8 cellular contexts compared by ENCODE assay signal in the genomic region with DNA sequence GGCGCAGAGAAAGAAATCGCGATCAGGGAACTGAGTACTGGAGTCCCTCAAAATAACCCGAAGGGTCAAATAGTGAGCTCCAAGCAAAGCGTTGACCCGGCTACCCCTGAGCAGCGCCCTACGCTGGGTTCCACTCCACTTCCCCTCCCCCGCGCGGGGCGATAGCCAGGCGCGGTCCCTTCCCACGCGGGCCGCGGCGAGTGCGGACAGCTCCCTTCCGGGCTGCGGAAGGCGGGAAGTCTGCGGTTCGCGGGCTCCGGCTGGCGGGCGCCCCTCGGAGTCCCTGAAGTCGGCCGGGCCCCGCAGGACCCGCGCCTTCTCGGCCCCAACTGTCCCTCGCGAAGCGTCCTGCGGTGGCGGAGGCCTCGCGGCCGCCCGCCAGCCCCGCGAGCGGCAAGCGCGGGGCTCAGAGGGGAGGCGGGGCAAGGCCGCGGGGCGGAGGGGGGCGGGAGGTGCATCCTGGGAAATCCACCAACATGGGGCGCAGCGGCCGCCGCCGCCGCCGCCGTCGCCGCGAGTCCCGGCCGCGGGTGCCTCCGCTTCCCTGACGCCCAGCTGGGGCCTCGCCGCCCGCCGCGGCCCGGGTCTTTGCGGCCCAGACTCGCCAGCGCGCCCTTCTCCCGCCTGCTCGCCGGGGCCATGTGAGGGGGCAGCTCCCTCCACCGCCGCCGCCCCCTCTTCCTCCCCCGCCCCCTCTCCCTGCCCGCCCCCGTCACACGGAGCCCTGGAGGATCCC. TPM values are rescaled to one million over a fixed set of nuclear protein-coding genes. Genes with fewer than 3 reads are reported as not detected.
DNase-seq lines count a peak whose midpoint lies in the region; ATAC-seq and TF ChIP-seq lines count a peak whose summit lies in the region.

A gene (plus strand): TSS at position 457 of the 736 bp plus-strand sequence. CDS start 315 bp downstream, outside the sequence.

- POLR2A ChIA-PET in CD8-positive, alpha-beta T cell (lab: Charles Lee) = interaction anchor here (1.1 to 1.6 kb wide), 3 partner anchors 9 to 309 kb away, joined by 3 to 6 read pairs (median 4); a partner anchor contains a TSS

- peak within 1 kb of the TSS; percentile 85 for H3K27ac Mint-ChIP-seq in CD8-positive, alpha-beta T cell
- H3K27ac Mint-ChIP-seq in activated T-cell treated with anti-CD3 and anti-CD28 coated beads, Interleukin-2, amount 50 U/mL, for 24 hours = peak within 1 kb of the TSS; percentile 97

- peaks cover 27% of the 10 kb centered on the region for H3K4me1 ChIP-seq in CD8-positive, alpha-beta T cell (ENCODE audit: insufficient read depth, low read length)
- peaks cover 10 to 32% (median 21%) of the 10 kb centered on the region in 4 donors for H3K4me1 ChIP-seq in esophagus muscularis mucosa
- H3K4me1 ChIP-seq in muscle layer of duodenum (ENCODE audit: control insufficient read depth in 1 of 2, insufficient read depth in 2 of 2, low read length in 2 of 2) = peaks cover 0 to 15% of the 10 kb centered on the region in 2 donors

- H3K27me3 Mint-ChIP-seq in CD8-positive, alpha-beta T cell (ENCODE audit: low read depth) = no peaks in the 10 kb centered on the region
- no peaks in the 10 kb centered on the region for H3K27me3 Mint-ChIP-seq in activated T-cell treated with anti-CD3 and anti-CD28 coated beads, Interleukin-2, amount 50 U/mL, for 24 hours

- peak; percentile 37 to 78 (median 67) for DNase-seq in CD8-positive, alpha-beta T cell
- DNase-seq in OCI-M2 (lab: John Stamatoyannopoulos, UW; ENCODE audit: unreplicated experiment) (peak; percentile 38), esophagus muscularis mucosa (ENCODE audit: extremely low spot score) (peak; percentile 93)
- peak; percentile 81 for DNase-seq in activated T-cell treated with anti-CD3 and anti-CD28 coated beads, Interleukin-2, amount 50 U/mL, for 24 hours
- peak; percentile 42 for DNase-seq in stimulated activated CD8-positive, alpha-beta memory T cell treated with anti-CD3 and anti-CD28 coated beads, Interleukin-7, amount 100 ng/mL, for 24 hours (ENCODE audit: low read depth)

- no peak for TF ChIP-seq EP300 in esophagus muscularis mucosa (IDR thresholded peaks at IDR 0.05)

- no peak for TF ChIP-seq CTCF in CD8-positive, alpha-beta T cell (IDR thresholded peaks at IDR 0.05)
- no peak for TF ChIP-seq CTCF in esophagus muscularis mucosa (IDR thresholded peaks at IDR 0.05)

- intact Hi-C loops in CD8-positive, alpha-beta T cell (cut with DNase I, micrococcal nuclease) = loop anchor here (1.0 to 10.0 kb wide), 17 partner anchors 146 to 1546 kb away; a partner anchor contains a TSS
- intact Hi-C loops in esophagus muscularis mucosa (cut with DNase I) = loop anchor here (5.0 kb wide), 1 partner anchor 145 kb away; a partner anchor contains a TSS

- peak; percentile 60 for TF ChIP-seq POLR2A in esophagus muscularis mucosa (IDR thresholded peaks at IDR 0.05; ENCODE audit: low read depth)

- H3K27me3 ChIP-seq in CD8-positive, alpha-beta T cell (ENCODE audit: insufficient read depth, low read length) = no peaks in the 10 kb centered on the region
- H3K27me3 ChIP-seq in esophagus muscularis mucosa (no peaks in the 10 kb centered on the region), muscle layer of duodenum (ENCODE audit: low read depth, low read length) (no peaks in the 10 kb centered on the region)

- H3K36me3 Mint-ChIP-seq in CD8-positive, alpha-beta T cell = peaks cover 5% of the 10 kb centered on the region
- peaks cover 17% of the 10 kb centered on the region for H3K36me3 Mint-ChIP-seq in activated T-cell treated with anti-CD3 and anti-CD28 coated beads, Interleukin-2, amount 50 U/mL, for 24 hours (ENCODE audit: low read depth)

- H3K4me3 Mint-ChIP-seq in CD8-positive, alpha-beta T cell = peak within 1 kb of the TSS; percentile 92
- peak within 1 kb of the TSS; percentile 98 for H3K4me3 Mint-ChIP-seq in activated T-cell treated with anti-CD3 and anti-CD28 coated beads, Interleukin-2, amount 50 U/mL, for 24 hours

- H3K9me3 ChIP-seq in CD8-positive, alpha-beta T cell (ENCODE audit: low read length) = no peaks in the 10 kb centered on the region
- H3K9me3 ChIP-seq in esophagus muscularis mucosa (no peaks in the 10 kb centered on the region), muscle layer of duodenum (ENCODE audit: control insufficient read depth in 1 of 2, low read length in 2 of 2) (no peaks in the 10 kb centered on the region)

- peak within 1 kb of the TSS; percentile 79 for H3K4me3 ChIP-seq in CD8-positive, alpha-beta T cell (ENCODE audit: low read depth, low read length)
- peak within 1 kb of the TSS; percentile 71 to 99 (median 96) for H3K4me3 ChIP-seq in esophagus muscularis mucosa
- peak within 1 kb of the TSS; percentile 88 to 93 for H3K4me3 ChIP-seq in muscle layer of duodenum (ENCODE audit: low read depth in 1 of 2, low read length in 2 of 2)

- ATAC-seq in CD8-positive, alpha-beta T cell = peak; percentile 72
- ATAC-seq in GM19397 (IDR thresholded peaks at IDR 0.05; ENCODE audit: unreplicated experiment) = peak; percentile 77
- peak; percentile 50 for ATAC-seq in HG03565 (IDR thresholded peaks at IDR 0.05; ENCODE audit: unreplicated experiment)

- 0% methylated on average over 5 of the region's 91 CpGs for WGBS in esophagus muscularis mucosa

- CTCF ChIA-PET in CD8-positive, alpha-beta T cell (lab: Charles Lee) = interaction anchor here (1.2 kb wide), 1 partner anchor 25 kb away, joined by 3 read pairs; no protein-coding TSS in a partner anchor

- H3K9me3 Mint-ChIP-seq in CD8-positive, alpha-beta T cell = no peaks in the 10 kb centered on the region
- H3K9me3 Mint-ChIP-seq in activated T-cell treated with anti-CD3 and anti-CD28 coated beads, Interleukin-2, amount 50 U/mL, for 24 hours = no peaks in the 10 kb centered on the region

- no peaks in the 10 kb centered on the region for H3K36me3 ChIP-seq in CD8-positive, alpha-beta T cell (ENCODE audit: insufficient read depth, low read length)
- H3K36me3 ChIP-seq in esophagus muscularis mucosa = no peaks in the 10 kb centered on the region
- no peaks in the 10 kb centered on the region for H3K36me3 ChIP-seq in muscle layer of duodenum (ENCODE audit: control insufficient read depth in 1 of 2, insufficient read depth in 2 of 2, low read length in 2 of 2)

- H3K27ac ChIP-seq in CD8-positive, alpha-beta T cell (ENCODE audit: low read depth, low read length) = peak within 1 kb of the TSS; percentile 56
- H3K27ac ChIP-seq in esophagus muscularis mucosa (replicated peaks in 1 of 4) (peak within 1 kb of the TSS; percentile 85 to 97 (median 96)), muscle layer of duodenum (ENCODE audit: low read length) (peak within 1 kb of the TSS; percentile 95)

- H3K4me1 Mint-ChIP-seq in CD8-positive, alpha-beta T cell (ENCODE audit: low read depth) = peaks cover 27% of the 10 kb centered on the region
- peaks cover 35% of the 10 kb centered on the region for H3K4me1 Mint-ChIP-seq in activated T-cell treated with anti-CD3 and anti-CD28 coated beads, Interleukin-2, amount 50 U/mL, for 24 hours (ENCODE audit: low read depth)

RNA-seq across cellular contexts. Expression of the gene that starts here (rescaled TPM):
- 1 to 10 TPM; 7.4 to 7.5 TPM for total RNA-seq in CD8-positive, alpha-beta T cell
- total RNA-seq in esophagus muscularis mucosa = 10 to 100 TPM; 18.9 to 23.7 (median 21.9) TPM

Comparison
In these comparisons a context has a peak if more than half of its experiments do, and no peak if none do; other contexts are left out.
1. Peak in every context shown above with its lines: DNase-seq, ATAC-seq, H3K4me3 ChIP-seq and H3K27ac ChIP-seq.
2. DNase-seq: peak in every context shown above with its lines; median percentile 93 in esophagus muscularis mucosa; 81 in activated T-cell treated with anti-CD3 and anti-CD28 coated beads, Interleukin-2, amount 50 U/mL, for 24 hours; 67 in CD8-positive, alpha-beta T cell; 42 in stimulated activated CD8-positive, alpha-beta memory T cell treated with anti-CD3 and anti-CD28 coated beads, Interleukin-7, amount 100 ng/mL, for 24 hours; 38 in OCI-M2.